20 cellular contexts compared by ENCODE assay signal in the genomic region with DNA sequence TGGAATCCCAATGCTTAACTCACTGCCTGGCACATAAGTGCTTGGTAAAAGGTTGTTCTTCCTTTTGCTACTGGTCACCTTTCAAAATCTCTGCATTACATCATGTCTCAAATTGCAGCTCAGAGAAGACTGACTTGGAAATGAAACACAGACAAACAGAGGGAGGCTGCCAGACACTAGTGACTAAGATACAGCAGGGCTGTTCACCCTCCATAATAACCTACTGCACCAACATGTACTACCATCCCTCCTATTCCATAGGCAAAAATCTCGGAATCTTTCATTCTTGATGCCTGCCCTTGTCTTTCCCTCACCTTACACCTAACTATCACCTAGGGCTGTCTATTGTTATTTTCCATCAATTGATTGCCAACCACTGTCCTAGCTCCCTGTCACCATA.
"Had no signal": no experiment of that assay in that cellular context is flagged by ENCODE, and none has a peak within 500 bp of the region (broad histone marks: within the 10 kb centered on the region; RNA-seq: fewer than 3 reads in every experiment).

No MANE protein-coding gene starts in this region.

- DNase-seq: IMR-90, Karpas-422, KG1, MG63, NCI-H1092, NCI-H1436, NCI-H187, NCI-H2029, NCI-H2081 treated with DMSO at 0.1 percent for 48 hours, NCI-H2171, NCI-H226, NCI-H446, NCI-H510A, NCI-H524 treated with DMSO at 0.1 percent for 48 hours, NCI-H69, NCI-H774, Right ventricle myocardium superior, RPMI8226, SIG-M5 had no signal

- ATAC-seq: HepG2 had no signal
